ENCODE assay signal across 8 cellular contexts in the genomic region with DNA sequence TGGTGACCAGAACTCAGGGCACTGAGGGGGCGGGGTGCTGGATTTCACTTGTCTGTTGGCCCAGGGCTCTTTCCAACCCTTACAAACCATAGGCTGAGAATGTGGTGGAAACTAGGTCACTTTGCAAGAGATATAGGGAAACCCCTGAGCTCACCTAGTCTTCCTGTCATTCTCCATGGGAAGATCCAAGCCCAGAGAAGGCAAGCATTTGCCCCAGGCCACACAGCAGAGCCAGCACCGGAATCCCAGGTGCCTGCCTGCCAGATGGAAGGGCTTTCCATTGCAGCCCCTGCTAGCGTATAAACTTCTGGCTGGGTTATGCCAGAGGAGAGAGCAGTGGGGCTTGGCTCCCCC. TPM values are rescaled to one million over a fixed set of nuclear protein-coding genes. Genes with fewer than 3 reads are reported as not detected.
DNase-seq lines count a peak whose midpoint lies in the region; ATAC-seq and TF ChIP-seq lines count a peak whose summit lies in the region.

No MANE protein-coding gene starts in this region.

- H3K27me3 Mint-ChIP-seq in progenitor cell of endocrine pancreas, result no peaks in the 10 kb centered on the region

- H2AFZ ChIP-seq in fibroblast of lung (ENCODE audit: low read length), result no peak overlapping the region

- H3K79me2 ChIP-seq in fibroblast of lung (ENCODE audit: control insufficient read depth, insufficient read depth, low read length), result peaks cover 11% of the 10 kb centered on the region

- peak overlapping the region; percentile 94 for H3K4me2 ChIP-seq in fibroblast of lung (ENCODE audit: extremely low read depth, insufficient read depth, low read length)

- H3K36me3 Mint-ChIP-seq in progenitor cell of endocrine pancreas (ENCODE audit: insufficient read depth), result peaks cover 2% of the 10 kb centered on the region

- CTCF ChIA-PET in HEK293T (lab: Yijun Ruan, JAX), result interaction anchor here (1.1 kb wide), 1 partner anchor 9 kb away, joined by 3 read pairs; no protein-coding TSS in a partner anchor

- peak overlapping the region; percentile 52 for H3K4me3 ChIP-seq in SJSA1
- peak overlapping the region; percentile 67 to 87 (median 82) for H3K4me3 ChIP-seq in fibroblast of lung (replicated peaks in 1 of 4; ENCODE audit: control extremely low read depth in 1 of 4, insufficient read depth in 1 of 4, low read depth in 3 of 4, low read length in 4 of 4)

- H3K27ac ChIP-seq in SJSA1 (peak overlapping the region; percentile 35), fibroblast of lung (ENCODE audit: insufficient read depth, low read length) (peak overlapping the region; percentile 63)

- DNase-seq in SJSA1 (ENCODE audit: low read depth in 1 of 2, low spot score in 2 of 2) (peak in 1 of 2 experiments; percentile 12), fibroblast of lung (ENCODE audit: low read depth in 2 of 2) (no peak), progenitor cell of endocrine pancreas (ENCODE audit: low spot score, unreplicated experiment) (no peak), HEK293T (ENCODE audit: extremely low spot score) (no peak)
- DNase-seq in stimulated activated CD4-positive, alpha-beta T cell treated with anti-CD3 and anti-CD28 coated beads, Interleukin-4, amount 100 ng/mL, for 1 hour, result no peak

- POLR2A ChIA-PET in HEK293T (lab: Yijun Ruan, JAX), result interaction anchor here (0.8 kb wide), 1 partner anchor 10 kb away, joined by 3 read pairs; no protein-coding TSS in a partner anchor

- H3K9me3 ChIP-seq in ES-I3 (ENCODE audit: control insufficient read depth, insufficient read depth, low read length) (no peaks in the 10 kb centered on the region), SJSA1 (replicated peaks) (no peaks in the 10 kb centered on the region), fibroblast of lung (ENCODE audit: control insufficient read depth, insufficient read depth, low read depth, low read length) (no peaks in the 10 kb centered on the region)

- ATAC-seq in HG03354 (IDR thresholded peaks at IDR 0.05; ENCODE audit: poor library complexity, severe bottlenecking, unreplicated experiment) (no peak), GM21723 (IDR thresholded peaks at IDR 0.05; ENCODE audit: unreplicated experiment) (no peak)

- H3K9me3 Mint-ChIP-seq in progenitor cell of endocrine pancreas (ENCODE audit: low read depth), result no peaks in the 10 kb centered on the region

- H3K36me3 ChIP-seq in ES-I3 (ENCODE audit: insufficient read depth, low read length), result no peaks in the 10 kb centered on the region
- H3K36me3 ChIP-seq in SJSA1, result peaks cover 17% of the 10 kb centered on the region
- H3K36me3 ChIP-seq in fibroblast of lung (ENCODE audit: control insufficient read depth, insufficient read depth, low read length), result peaks cover 11% of the 10 kb centered on the region

- H3K4me1 Mint-ChIP-seq in progenitor cell of endocrine pancreas (ENCODE audit: low read depth), result peaks cover 2% of the 10 kb centered on the region

- H4K20me1 ChIP-seq in fibroblast of lung (ENCODE audit: control insufficient read depth, extremely low read depth, insufficient read depth, low read length), result no peaks in the 10 kb centered on the region

- H3K27ac Mint-ChIP-seq in progenitor cell of endocrine pancreas, result peak overlapping the region; percentile 97

- H3K4me1 ChIP-seq in ES-I3 (ENCODE audit: insufficient read depth, low read length) (peaks cover 14% of the 10 kb centered on the region; the same call in 1 of the 2 replicates), SJSA1 (replicated peaks) (peaks cover 17% of the 10 kb centered on the region), fibroblast of lung (ENCODE audit: control insufficient read depth, extremely low read depth, insufficient read depth, low read length) (peaks cover 15% of the 10 kb centered on the region)

- H3K27me3 ChIP-seq in SJSA1 (replicated peaks) (no peaks in the 10 kb centered on the region), fibroblast of lung (ENCODE audit: control insufficient read depth, insufficient read depth, low read length) (no peaks in the 10 kb centered on the region)

- H3K9ac ChIP-seq in ES-I3 (ENCODE audit: low read depth, low read length), result peak overlapping the region; percentile 86
- peak overlapping the region; percentile 62 for H3K9ac ChIP-seq in fibroblast of lung (ENCODE audit: insufficient read depth, low read length)

- H3K4me3 Mint-ChIP-seq in progenitor cell of endocrine pancreas (ENCODE audit: low read depth), result peak overlapping the region; percentile 92

- no peak for TF ChIP-seq CTCF in fibroblast of lung (conservative IDR thresholded peaks at IDR 0.05 in 1 of 2, IDR thresholded peaks at IDR 0.05 in 1 of 2; ENCODE audit: low read depth in 1 of 2, low read length in 2 of 2)
- no peak for TF ChIP-seq CTCF in progenitor cell of endocrine pancreas (IDR thresholded peaks at IDR 0.05; ENCODE audit: unreplicated experiment)

TF ChIP-seq in HEK293T, 16 proteins besides CTCF, POLR2A, EP300 and RAD21:
- TF ChIP-seq FOXA1 (IDR thresholded peaks at IDR 0.05) (no peak), FOXM1 (IDR thresholded peaks at IDR 0.05; ENCODE audit: borderline replicate concordance) (no peak), ZNF384 (IDR thresholded peaks at IDR 0.05) (no peak), ELF4 (IDR thresholded peaks at IDR 0.05) (no peak), NFRKB (IDR thresholded peaks at IDR 0.05) (no peak), LEF1 (IDR thresholded peaks at IDR 0.05; ENCODE audit: borderline replicate concordance) (no peak), SP1 (IDR thresholded peaks at IDR 0.05) (no peak), FOXK2 (IDR thresholded peaks at IDR 0.05) (no peak), TARDBP (IDR thresholded peaks at IDR 0.05) (no peak), BHLHE40 (IDR thresholded peaks at IDR 0.05; ENCODE audit: borderline replicate concordance) (no peak), ARNT (IDR thresholded peaks at IDR 0.05) (no peak), SUZ12 (IDR thresholded peaks at IDR 0.05) (no peak), L3MBTL2 (conservative IDR thresholded peaks at IDR 0.05) (no peak), HDGF (IDR thresholded peaks at IDR 0.05; ENCODE audit: borderline replicate concordance) (no peak)
- TF ChIP-seq, protein P1, sequence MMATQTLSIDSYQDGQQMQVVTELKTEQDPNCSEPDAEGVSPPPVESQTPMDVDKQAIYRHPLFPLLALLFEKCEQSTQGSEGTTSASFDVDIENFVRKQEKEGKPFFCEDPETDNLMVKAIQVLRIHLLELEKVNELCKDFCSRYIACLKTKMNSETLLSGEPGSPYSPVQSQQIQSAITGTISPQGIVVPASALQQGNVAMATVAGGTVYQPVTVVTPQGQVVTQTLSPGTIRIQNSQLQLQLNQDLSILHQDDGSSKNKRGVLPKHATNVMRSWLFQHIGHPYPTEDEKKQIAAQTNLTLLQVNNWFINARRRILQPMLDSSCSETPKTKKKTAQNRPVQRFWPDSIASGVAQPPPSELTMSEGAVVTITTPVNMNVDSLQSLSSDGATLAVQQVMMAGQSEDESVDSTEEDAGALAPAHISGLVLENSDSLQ (IDR thresholded peaks at IDR 0.05), result no peak

RNA-seq across cellular contexts. Expression of a gene that starts 0.4 kb away (rescaled TPM):
- 10.8 and 13.8 TPM in 2 replicates for total RNA-seq in SJSA1 (2014; rRNA removed; shearing (Covaris generic))
- total RNA-seq in fibroblast of lung, result 12.8 and 16.0 TPM in 2 replicates
- 8.7 and 15.9 TPM in 2 replicates for polyA plus RNA-seq in fibroblast of lung
- polyA plus RNA-seq in fibroblast of lung (2012), result 9.3 and 16.8 TPM in 2 replicates
- 6.9 and 20.3 TPM in 2 replicates for polyA minus RNA-seq in fibroblast of lung (ENCODE audit: low replicate concordance)
- total RNA-seq in progenitor cell of endocrine pancreas, result 13.3 and 15.8 TPM in 2 replicates

RNA-seq across cellular contexts. Expression of a gene that starts 32.2 kb away (rescaled TPM):
- 38.6 and 41.6 TPM in 2 replicates for total RNA-seq in SJSA1 (2014; rRNA removed; shearing (Covaris generic))
- total RNA-seq in fibroblast of lung (28.8 and 44.6 TPM in 2 replicates), progenitor cell of endocrine pancreas (51.3 and 52.1 TPM in 2 replicates)
- 58.1 and 65.0 TPM in 2 replicates for polyA plus RNA-seq in fibroblast of lung
- polyA plus RNA-seq in fibroblast of lung (2012), result 69.4 and 77.0 TPM in 2 replicates
- 132 TPM in 2 replicates for polyA minus RNA-seq in fibroblast of lung (ENCODE audit: low replicate concordance)
